Comparison of ENCODE assay signal across 8 cellular contexts in the genomic region with DNA sequence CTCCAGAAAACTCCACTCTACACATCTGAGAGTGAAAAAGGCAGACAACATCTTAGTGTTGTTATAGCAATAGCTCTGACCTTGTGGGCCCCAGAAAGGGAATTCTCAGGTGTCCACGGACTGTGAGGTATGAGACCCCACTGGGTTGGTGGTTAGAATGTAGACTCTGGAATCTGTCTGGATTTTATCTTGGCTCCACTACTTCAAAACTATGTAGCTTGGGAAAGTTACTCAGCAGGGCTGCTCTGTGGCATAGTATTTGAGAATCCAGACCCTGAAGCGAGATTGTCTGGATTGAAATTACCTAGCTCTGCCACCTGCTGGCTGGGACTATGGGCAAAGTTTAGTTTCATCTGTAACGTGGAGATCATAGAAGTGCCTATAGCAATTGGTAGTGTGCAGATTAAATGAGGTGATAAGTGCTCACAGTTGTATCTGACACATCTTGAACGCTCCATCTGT. TPM values are rescaled to one million over a fixed set of nuclear protein-coding genes. Genes with fewer than 3 reads are reported as not detected.
DNase-seq lines count a peak whose midpoint lies in the region; ATAC-seq, FAIRE-seq and TF ChIP-seq lines count a peak whose summit lies in the region.

No MANE protein-coding gene starts in this region.

- TF ChIP-seq CTCF in endodermal cell (conservative IDR thresholded peaks at IDR 0.05) (peak; percentile 70), pancreas (IDR thresholded peaks at IDR 0.05) (peak in 2 of 4 donors; percentile 20 to 29)

- H3K27ac Mint-ChIP-seq in activated CD4-positive, alpha-beta T cell treated with anti-CD3 and anti-CD28 coated beads for 36 hours, result no peak overlapping the region
- H3K27ac Mint-ChIP-seq in endodermal cell, result no peak overlapping the region

- peaks cover 47% of the 10 kb centered on the region for H3K4me1 Mint-ChIP-seq in activated CD4-positive, alpha-beta T cell treated with anti-CD3 and anti-CD28 coated beads for 36 hours
- peaks cover 25% of the 10 kb centered on the region for H3K4me1 Mint-ChIP-seq in endodermal cell

- DNase-seq in D341Med (ENCODE audit: low spot score) (peak; percentile 40), endodermal cell (peak; percentile 72), pancreas (peak in 1 of 6 donors; percentile 20), LoVo (ENCODE audit: low spot score) (no peak), NCI-H128 (lab: John Stamatoyannopoulos, UW; ENCODE audit: unreplicated experiment) (no peak)
- peak; percentile 75 for DNase-seq in activated CD4-positive, alpha-beta T cell treated with anti-CD3 and anti-CD28 coated beads for 36 hours

- 67 to 75% methylated on average over 1 to 4 of the region's 4 CpGs for WGBS in endodermal cell (ENCODE audit: insufficient coverage in 1 of 2, insufficient read length in 1 of 2), 2 experiments
- 47 to 51% methylated on average over 4 of the region's 4 CpGs for WGBS in pancreas, 2 donors

- H3K27me3 Mint-ChIP-seq in activated CD4-positive, alpha-beta T cell treated with anti-CD3 and anti-CD28 coated beads for 36 hours, result no peaks in the 10 kb centered on the region
- peaks cover 54% of the 10 kb centered on the region for H3K27me3 Mint-ChIP-seq in endodermal cell (ENCODE audit: insufficient read depth)

- no peak overlapping the region for H3K4me3 ChIP-seq in endodermal cell (ENCODE audit: low read length)
- H3K4me3 ChIP-seq in pancreas, result no peak overlapping the region

- peaks cover 5% of the 10 kb centered on the region for H3K36me3 Mint-ChIP-seq in activated CD4-positive, alpha-beta T cell treated with anti-CD3 and anti-CD28 coated beads for 36 hours (ENCODE audit: low read depth)
- H3K36me3 Mint-ChIP-seq in endodermal cell (ENCODE audit: low read depth), result peaks cover 3% of the 10 kb centered on the region

- H3K9ac ChIP-seq in endodermal cell (ENCODE audit: extremely low read depth, low read length, poor library complexity, severe bottlenecking), result no peak overlapping the region

- intact Hi-C loops in activated CD4-positive, alpha-beta T cell treated with anti-CD3 and anti-CD28 coated beads for 36 hours (cut with DNase I, micrococcal nuclease), result loop anchor here (1.0 to 5.0 kb wide), 3 partner anchors 23 to 237 kb away; no protein-coding TSS in a partner anchor
- intact Hi-C loops in pancreas (cut with DNase I), result no loop called here

- POLR2A ChIA-PET in activated CD4-positive, alpha-beta T cell treated with anti-CD3 and anti-CD28 coated beads for 36 hours (lab: Charles Lee), result interaction anchor here (0.5 kb wide), 1 partner anchor 32 kb away, joined by 3 read pairs; no protein-coding TSS in a partner anchor

- H3K4me3 Mint-ChIP-seq in activated CD4-positive, alpha-beta T cell treated with anti-CD3 and anti-CD28 coated beads for 36 hours, result no peak overlapping the region
- no peak overlapping the region for H3K4me3 Mint-ChIP-seq in endodermal cell

- ATAC-seq in HG03354 (IDR thresholded peaks at IDR 0.05; ENCODE audit: poor library complexity, severe bottlenecking, unreplicated experiment) (peak; percentile 35), pancreas (peak in 3 of 4 donors; percentile 58 to 68 (median 65)), HG03432 (IDR thresholded peaks at IDR 0.05; ENCODE audit: unreplicated experiment) (no peak)
- peak; percentile 40 for ATAC-seq in activated CD4-positive, alpha-beta T cell treated with anti-CD3 and anti-CD28 coated beads for 36 hours

- FAIRE-seq in pancreas (lab: Jason Lieb, UNC), result no peak

- no peaks in the 10 kb centered on the region for H3K9me3 Mint-ChIP-seq in activated CD4-positive, alpha-beta T cell treated with anti-CD3 and anti-CD28 coated beads for 36 hours (ENCODE audit: low read depth)
- no peaks in the 10 kb centered on the region for H3K9me3 Mint-ChIP-seq in endodermal cell

- H3K27ac ChIP-seq in endodermal cell (ENCODE audit: low read depth, low read length), result no peak overlapping the region
- no peak overlapping the region for H3K27ac ChIP-seq in pancreas

- H3K36me3 ChIP-seq in endodermal cell (ENCODE audit: control insufficient read depth, insufficient read depth, low read length) (no peaks in the 10 kb centered on the region), pancreas (no peaks in the 10 kb centered on the region)

- H3K4me1 ChIP-seq in endodermal cell (ENCODE audit: control insufficient read depth, insufficient read depth, low read length), result peaks cover 5% of the 10 kb centered on the region
- no peaks in the 10 kb centered on the region for H3K4me1 ChIP-seq in pancreas

- no peaks in the 10 kb centered on the region for H3K9me3 ChIP-seq in endodermal cell (ENCODE audit: control insufficient read depth, low read length)
- H3K9me3 ChIP-seq in pancreas, result no peaks in the 10 kb centered on the region

- H3K27me3 ChIP-seq in endodermal cell (ENCODE audit: control insufficient read depth, insufficient read depth, low read length, poor library complexity, severe bottlenecking) (peaks cover 32% of the 10 kb centered on the region), pancreas (no peaks in the 10 kb centered on the region)

- CTCF ChIA-PET in activated CD4-positive, alpha-beta T cell treated with anti-CD3 and anti-CD28 coated beads for 36 hours (lab: Charles Lee), result interaction anchor here (0.6 to 3.9 kb wide), 19 partner anchors 10 to 103 kb away, joined by 3 to 20 read pairs (median 5); no protein-coding TSS in a partner anchor

RNA-seq across cellular contexts. Expression of a gene that starts 25.8 kb away (rescaled TPM):
- total RNA-seq in activated CD4-positive, alpha-beta T cell treated with anti-CD3 and anti-CD28 coated beads for 36 hours, result 10 to 100 TPM; 36.2 to 46.7 TPM
- total RNA-seq in endodermal cell (10 to 100 TPM; 29.4 to 35.4 TPM), pancreas (10 to 100 TPM; 13.8 to 26.4 (median 15.7) TPM)
- polyA plus RNA-seq in endodermal cell (2013, experiment 1 of 2), result 35.9 TPM
- 40.1 TPM for polyA plus RNA-seq in endodermal cell (2013, experiment 2 of 2)
- 10 to 100 TPM in 1 of 2 donors, 1 to 10 TPM in 1; 9.3 to 11.4 TPM for polyA plus RNA-seq in pancreas

Comparison
In these comparisons a context has a peak if more than half of its experiments do, and no peak if none do; other contexts are left out.
1. DNase-seq: peak in D341Med (single experiment), activated CD4-positive, alpha-beta T cell treated with anti-CD3 and anti-CD28 coated beads for 36 hours (single experiment) and endodermal cell (single experiment); none in LoVo (single experiment) and NCI-H128 (single experiment).
2. intact Hi-C loops: an anchor here in activated CD4-positive, alpha-beta T cell treated with anti-CD3 and anti-CD28 coated beads for 36 hours (1.0 to 5.0 kb wide); none called in pancreas.